24 cellular contexts compared by ENCODE assay signal in the genomic region with DNA sequence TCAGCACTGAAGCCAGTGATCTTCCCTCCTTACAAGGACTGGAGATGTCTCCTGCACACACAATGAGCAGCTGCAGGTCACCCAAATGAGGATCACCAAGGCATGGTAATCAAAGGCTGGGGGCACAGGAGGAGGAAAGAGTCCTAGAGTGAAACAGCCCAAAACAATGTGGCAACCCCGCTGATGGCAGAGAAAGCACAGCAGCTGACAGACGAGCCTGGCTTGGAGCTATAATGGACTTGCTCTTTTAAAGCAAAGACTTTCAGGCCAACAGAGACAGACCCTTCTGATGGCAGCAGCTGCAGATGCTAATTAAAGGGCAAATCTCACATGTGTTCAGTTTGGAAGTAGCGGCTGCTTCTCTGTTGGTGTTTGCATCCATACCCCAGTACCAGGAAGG. TPM values are rescaled to one million over a fixed set of nuclear protein-coding genes. Genes with fewer than 3 reads are reported as not detected.
DNase-seq lines count a peak whose midpoint lies in the region; TF ChIP-seq lines count a peak whose summit lies in the region.
"Had no signal": no experiment of that assay in that cellular context is flagged by ENCODE, and none has a peak within 500 bp of the region (broad histone marks: within the 10 kb centered on the region; RNA-seq: fewer than 3 reads in every experiment).

No MANE protein-coding gene starts in this region.

- H3K27ac ChIP-seq in transverse colon, result no peak overlapping the region
- H3K27ac ChIP-seq: A549; BLaER1 treated with 17β-estradiol and CSF1 and Interleukin-3, amounts not matched to agents 10 nM and 100 nM had no signal

- intact Hi-C loops in transverse colon (cut with DNase I; ENCODE audit: low total_unique reads), result no loop called here

- H3K27ac Mint-ChIP-seq in brain (peak overlapping the region in 4 of 5 experiments; percentile 30 to 82 (median 47)), glutamatergic neuron (ENCODE audit: unreplicated experiment) (no peak overlapping the region), nephron (peak overlapping the region in 2 of 3 experiments; percentile 34 to 42)
- H3K27ac Mint-ChIP-seq: CD4-positive, alpha-beta T cell; CD8-positive, alpha-beta memory T cell; HFFc6 had no signal

- peaks cover 0 to 4% of the 10 kb centered on the region in 2 donors for H3K9me3 ChIP-seq in transverse colon
- H3K9me3 ChIP-seq: BE2C, HAP-1 had no signal

- TF ChIP-seq CTCF in brain (conservative IDR thresholded peaks at IDR 0.05) (no peak), glutamatergic neuron (IDR thresholded peaks at IDR 0.05; ENCODE audit: partially characterized antibody, unreplicated experiment) (no peak), nephron (IDR thresholded peaks at IDR 0.05; ENCODE audit: unreplicated experiment in 3 of 3) (no peak), transverse colon (IDR thresholded peaks at IDR 0.05) (no peak)

- no peaks in the 10 kb centered on the region for H3K27me3 ChIP-seq in transverse colon
- H3K27me3 ChIP-seq: BE2C; BLaER1 treated with 17β-estradiol and CSF1 and Interleukin-3, amounts not matched to agents 10 nM and 100 nM had no signal

- DNase-seq in NCI-H2227 (lab: John Stamatoyannopoulos, UW; ENCODE audit: unreplicated experiment) (peak; percentile 41), glutamatergic neuron (peak; percentile 17), HK-2 (ENCODE audit: unreplicated experiment) (no peak), transverse colon (no peak), NCI-H1417 (lab: John Stamatoyannopoulos, UW) (no peak)
- DNase-seq: 8988T; ACHN; AML-193; BE2C; CD4-positive, alpha-beta T cell; CD8-positive, alpha-beta memory T cell; DMS 273 treated with DMSO at 0.1 percent for 48 hours; DMS79; EL; GDM1; GOT3; HFFc6 had no signal

- H3K36me3 ChIP-seq in transverse colon, result no peaks in the 10 kb centered on the region

- H3K27me3 Mint-ChIP-seq in brain, result no peaks in the 10 kb centered on the region
- peaks cover 4% of the 10 kb centered on the region for H3K27me3 Mint-ChIP-seq in glutamatergic neuron (ENCODE audit: unreplicated experiment)
- H3K27me3 Mint-ChIP-seq in nephron (ENCODE audit: low read depth), result no peaks in the 10 kb centered on the region
- H3K27me3 Mint-ChIP-seq: CD4-positive, alpha-beta T cell; CD8-positive, alpha-beta memory T cell had no signal

- 97 to 100% methylated on average over 1 to 3 of the region's 3 CpGs for WGBS in transverse colon (ENCODE audit: low coverage in 1 of 2), 2 donors

- H3K4me3 ChIP-seq in transverse colon, result no peak overlapping the region
- H3K4me3 ChIP-seq: A549; BLaER1 treated with 17β-estradiol and CSF1 and Interleukin-3, amounts not matched to agents 10 nM and 100 nM; GM12878; HAP-1 had no signal

- TF ChIP-seq POLR2A in transverse colon (IDR thresholded peaks at IDR 0.05), result no peak

- H3K9me3 Mint-ChIP-seq in brain, result peaks cover 0 to 4% (median 3%) of the 10 kb centered on the region in 5 experiments
- H3K9me3 Mint-ChIP-seq in glutamatergic neuron (ENCODE audit: unreplicated experiment), result no peaks in the 10 kb centered on the region
- H3K9me3 Mint-ChIP-seq in nephron, result no peaks in the 10 kb centered on the region
- H3K9me3 Mint-ChIP-seq: CD4-positive, alpha-beta T cell; HFFc6 had no signal

- H3K4me3 Mint-ChIP-seq in brain (no peak overlapping the region), glutamatergic neuron (ENCODE audit: unreplicated experiment) (no peak overlapping the region), nephron (no peak overlapping the region)
- H3K4me3 Mint-ChIP-seq: CD14-positive monocyte; CD4-positive, alpha-beta T cell; CD8-positive, alpha-beta memory T cell; HFFc6 had no signal

- TF ChIP-seq EP300 in transverse colon (IDR thresholded peaks at IDR 0.05; ENCODE audit: low read depth), result no peak

- H3K4me1 Mint-ChIP-seq in brain (peaks cover 51% of the 10 kb centered on the region), glutamatergic neuron (ENCODE audit: low read depth, unreplicated experiment) (peaks cover 5% of the 10 kb centered on the region), nephron (peaks cover 39% of the 10 kb centered on the region)
- H3K4me1 Mint-ChIP-seq: CD8-positive, alpha-beta memory T cell had no signal

- no peaks in the 10 kb centered on the region for H3K4me1 ChIP-seq in transverse colon
- H3K4me1 ChIP-seq: A549, BE2C had no signal

- in situ Hi-C loops in transverse colon (cut with MboI; ENCODE audit: low pct_ligation_motif_present in 1 of 4, low pct_unique_long_range_greater_than_20kb in 1 of 4, low sequenced_read_pairs in 3 of 4), result no loop called here

- H3K36me3 Mint-ChIP-seq in brain (peaks cover 19% of the 10 kb centered on the region), glutamatergic neuron (ENCODE audit: unreplicated experiment) (no peaks in the 10 kb centered on the region), nephron (ENCODE audit: low read depth) (peaks cover 24% of the 10 kb centered on the region)

RNA-seq across cellular contexts. Expression of gene CIT, which starts 38.3 kb away (rescaled TPM):
- 23.4 TPM for polyA plus RNA-seq in brain (ENCODE audit: insufficient read depth, low read depth, low replicate concordance)
- total RNA-seq in glutamatergic neuron (ENCODE audit: unreplicated experiment), result 20.8 TPM
- 10 to 100 TPM in 1 of 4 donors, 1 to 10 TPM in 3; 1.1 to 51.1 (median 7.1) TPM for total RNA-seq in transverse colon
- polyA plus RNA-seq: CD14-positive monocyte had no signal

Comparison
In these comparisons a context has a peak if more than half of its experiments do, and no peak if none do; other contexts are left out.
1. DNase-seq: peak in NCI-H2227 (single experiment) and glutamatergic neuron (single experiment); none in HK-2 (single experiment), transverse colon (single experiment) and NCI-H1417 (0 of 3).